ENCODE assay signal across 15 cellular contexts in the genomic region with DNA sequence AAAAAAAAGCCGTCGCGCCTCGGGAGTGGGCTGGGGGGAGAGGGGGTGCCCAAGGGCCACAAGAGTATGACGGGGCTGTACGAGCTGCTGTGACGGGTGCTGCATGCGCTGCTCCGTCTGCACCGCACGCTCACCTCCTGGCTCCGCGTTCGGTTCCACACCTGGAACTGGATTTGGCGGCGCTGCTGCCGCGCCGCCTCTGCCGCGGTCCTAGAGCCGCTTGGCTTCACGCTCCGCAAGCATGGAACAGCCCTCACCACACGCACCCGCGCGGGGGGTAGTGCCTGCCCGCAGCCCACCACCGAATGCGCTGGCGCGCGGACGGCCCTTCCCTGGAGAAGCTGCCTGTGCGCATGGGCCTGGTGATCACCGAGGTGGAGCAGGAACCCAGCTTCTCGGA. TPM values are rescaled to one million over a fixed set of nuclear protein-coding genes. Genes with fewer than 3 reads are reported as not detected.
DNase-seq lines count a peak whose midpoint lies in the region; ATAC-seq, FAIRE-seq and TF ChIP-seq lines count a peak whose summit lies in the region.
"Had no signal": no experiment of that assay in that cellular context is flagged by ENCODE, and none has a peak within 500 bp of the region (broad histone marks: within the 10 kb centered on the region; RNA-seq: fewer than 3 reads in every experiment).

No MANE protein-coding gene starts in this region.

- TF ChIP-seq CTCF in HepG2 (CRISPR knock-in tag; IDR thresholded peaks at IDR 0.05) (no peak), right lobe of liver (IDR thresholded peaks at IDR 0.05) (no peak)

- TF ChIP-seq POLR2A in HepG2 (IDR thresholded peaks at IDR 0.05; ENCODE audit: insufficient read depth in 1 of 2, low read depth in 2 of 2, low read length in 2 of 2) (no peak), right lobe of liver (IDR thresholded peaks at IDR 0.05) (no peak)

- H4K20me1 ChIP-seq in HepG2 (ENCODE audit: insufficient read depth, low read length), result no peaks in the 10 kb centered on the region

- 62% methylated on average over 27 of the region's 38 CpGs for WGBS in HepG2 (ENCODE audit: low lambda C conversion rate)
- WGBS in right lobe of liver (ENCODE audit: insufficient coverage, low coverage, low lambda C conversion rate, missing lambda C conversion rate), result 27% methylated on average over 15 of the region's 38 CpGs
- 63 to 66% methylated on average over 38 of the region's 38 CpGs for WGBS in ectodermal cell, 2 experiments
- WGBS in mesodermal cell (ENCODE audit: insufficient coverage in 2 of 2), 2 experiments, result 46 to 62% methylated on average over 22 to 25 of the region's 38 CpGs

- H3K27me3 ChIP-seq in HepG2 (ENCODE audit: control insufficient read depth in 1 of 2, insufficient read depth in 2 of 2, low read length in 2 of 2) (no peaks in the 10 kb centered on the region; a peak in 1 of 5 replicates), right lobe of liver (peaks cover 0 to 7% of the 10 kb centered on the region in 2 donors), ectodermal cell (ENCODE audit: control insufficient read depth, insufficient read depth, low read length, poor library complexity, severe bottlenecking) (peaks cover 16% of the 10 kb centered on the region)
- H3K27me3 ChIP-seq: vagina had no signal

- in situ Hi-C loops in HepG2 (cut with HindIII; ENCODE audit: extremely low pct_ligation_motif_present, low pct_unique_long_range_greater_than_20kb), result loop anchor here (10.0 kb wide), 1 partner anchor 1413 kb away; no protein-coding TSS in a partner anchor

- H3K4me1 ChIP-seq in HepG2 (ENCODE audit: insufficient read depth, low read length) (no peaks in the 10 kb centered on the region), right lobe of liver (no peaks in the 10 kb centered on the region), ectodermal cell (ENCODE audit: control insufficient read depth, insufficient read depth, low read length) (no peaks in the 10 kb centered on the region), mesodermal cell (ENCODE audit: control insufficient read depth, insufficient read depth, low read length, poor library complexity, severe bottlenecking) (no peaks in the 10 kb centered on the region)
- H3K4me1 ChIP-seq: breast epithelium, vagina had no signal

- CTCF ChIA-PET in HepG2 (lab: Yijun Ruan, JAX; ENCODE audit: low intra/inter-chr PET ratio, low total read pairs), result no interaction called here

- no peak for FAIRE-seq in HepG2 (lab: Jason Lieb, UNC)

- H3K4me2 ChIP-seq in HepG2 (ENCODE audit: low read depth, low read length), result no peak overlapping the region; the same call in 1 of the 2 replicates

- no peaks in the 10 kb centered on the region for H3K36me3 ChIP-seq in HepG2 (replicated peaks in 1 of 2; ENCODE audit: control insufficient read depth in 1 of 2, insufficient read depth in 2 of 2, low read length in 2 of 2)
- no peaks in the 10 kb centered on the region for H3K36me3 ChIP-seq in right lobe of liver
- no peaks in the 10 kb centered on the region for H3K36me3 ChIP-seq in ectodermal cell (ENCODE audit: control insufficient read depth, insufficient read depth, low read length)
- no peaks in the 10 kb centered on the region for H3K36me3 ChIP-seq in mesodermal cell (ENCODE audit: control insufficient read depth, insufficient read depth, low read length)
- H3K36me3 ChIP-seq: breast epithelium, vagina had no signal

- H3K9me3 ChIP-seq in HepG2 (ENCODE audit: low read length) (no peaks in the 10 kb centered on the region), right lobe of liver (no peaks in the 10 kb centered on the region), ectodermal cell (ENCODE audit: control insufficient read depth, low read length) (no peaks in the 10 kb centered on the region), mesodermal cell (ENCODE audit: control insufficient read depth, low read length) (no peaks in the 10 kb centered on the region)
- H3K9me3 ChIP-seq: breast epithelium, vagina had no signal

- no peak overlapping the region for H3K4me3 ChIP-seq in HepG2 (replicated peaks in 1 of 3; ENCODE audit: insufficient read depth in 1 of 3, low read depth in 2 of 3, low read length in 3 of 3)
- H3K4me3 ChIP-seq in right lobe of liver, result no peak overlapping the region
- H3K4me3 ChIP-seq in ectodermal cell (ENCODE audit: insufficient read depth, low read depth, low read length), result peak overlapping the region; percentile 18
- H3K4me3 ChIP-seq in mesodermal cell (ENCODE audit: extremely low read depth, insufficient read depth, low read length, poor library complexity, severe bottlenecking), result peak overlapping the region; percentile 2
- H3K4me3 ChIP-seq: breast epithelium, vagina had no signal

- intact Hi-C loops in HepG2 (cut with micrococcal nuclease; ENCODE audit: unreplicated experiment), result no loop called here
- intact Hi-C loops in right lobe of liver (cut with DNase I), result no loop called here

- ATAC-seq in HepG2 (peak; percentile 50), right lobe of liver (no peak)
- ATAC-seq: activated CD8-positive, alpha-beta memory T cell treated with anti-CD3 and anti-CD28 coated beads, Interleukin-2, amount 10 ng/mL, durations not matched to agents 7 days and 5 days; Right ventricle myocardium inferior had no signal

- POLR2A ChIA-PET in HepG2 (lab: Yijun Ruan, JAX), result no interaction called here

- DNase-seq in HepG2 (ENCODE audit: low spot score), result no peak
- DNase-seq in right lobe of liver, result no peak
- DNase-seq in globus pallidus (ENCODE audit: low spot score), result no peak
- DNase-seq in activated CD8-positive, alpha-beta memory T cell treated with anti-CD3 and anti-CD28 coated beads for 24 hours, result no peak
- DNase-seq in NCI-H1048 (lab: John Stamatoyannopoulos, UW), result no peak
- no peak for DNase-seq in NCI-H82 treated with DMSO at 0.1 percent for 48 hours (lab: John Stamatoyannopoulos, UW; ENCODE audit: unreplicated experiment)
- DNase-seq: activated CD8-positive, alpha-beta memory T cell treated with anti-CD3 and anti-CD28 coated beads, Interleukin-2, amount 10 ng/mL, durations not matched to agents 7 days and 5 days; GOT3; NCI-H1436; NCI-H526 had no signal

- no peaks in the 10 kb centered on the region for H3K79me2 ChIP-seq in HepG2 (ENCODE audit: insufficient read depth, low read length)

- TF ChIP-seq EP300 in HepG2 (IDR thresholded peaks at IDR 0.05; ENCODE audit: low read depth in 2 of 2, low read length in 2 of 2) (no peak), HepG2 (CRISPR knock-in tag; IDR thresholded peaks at IDR 0.05; ENCODE audit: borderline replicate concordance) (no peak)

- H3K27ac ChIP-seq in HepG2 (ENCODE audit: extremely low read length, insufficient read depth, low read length), result no peak overlapping the region
- no peak overlapping the region for H3K27ac ChIP-seq in right lobe of liver
- no peak overlapping the region for H3K27ac ChIP-seq in ectodermal cell (ENCODE audit: insufficient read depth, low read depth, low read length, poor library complexity, severe bottlenecking)
- H3K27ac ChIP-seq in mesodermal cell (ENCODE audit: low read depth, low read length, severe bottlenecking), result no peak overlapping the region
- H3K27ac ChIP-seq: breast epithelium, vagina had no signal

- BruUV-seq in HepG2 (replicated peaks; lab: Mats Ljungman, UMichigan), result no TSS peak

- no peak overlapping the region for H2AFZ ChIP-seq in HepG2 (ENCODE audit: low read length)

- TF ChIP-seq RAD21 in HepG2 (CRISPR knock-in tag; IDR thresholded peaks at IDR 0.05), result no peak

- no peak overlapping the region for H3K9ac ChIP-seq in HepG2 (ENCODE audit: insufficient read depth, low read depth, low read length)

TF ChIP-seq in HepG2, 621 proteins besides CTCF, POLR2A, EP300 and RAD21 (continues in another document):
- TF ChIP-seq ESRRA (CRISPR knock-in tag; IDR thresholded peaks at IDR 0.05; ENCODE audit: low read depth) (no peak), HNRNPL (IDR thresholded peaks at IDR 0.05; ENCODE audit: low read depth, low read length) (no peak), ZNF337 (CRISPR knock-in tag; IDR thresholded peaks at IDR 0.05; ENCODE audit: borderline replicate concordance, low read depth) (no peak)

RNA-seq across cellular contexts. Expression of a gene that starts 18.8 kb away (rescaled TPM):
- total RNA-seq in HepG2 (2016; rRNA removed; fragmentation: Illumina TruSeq; extraction: Trizol) (not detected in 2 replicates), right lobe of liver (under 1 TPM in 4 of 6 experiments, not detected in 2; 0.11 to 0.21 (median 0.17) TPM)
- total RNA-seq in HepG2 (2016; cell fraction: cytosol; rRNA removed; fragmentation: Illumina TruSeq; extraction: Trizol; ENCODE audit: low read depth), result not detected in 2 replicates
- total RNA-seq in HepG2 (2016; cell fraction: insoluble cytoplasmic fraction; rRNA removed; fragmentation: Illumina TruSeq; extraction: Trizol), result not detected in 2 replicates
- not detected in 2 replicates for total RNA-seq in HepG2 (2016; cell fraction: membrane; rRNA removed; fragmentation: Illumina TruSeq; extraction: Trizol)
- not detected in 2 replicates for total RNA-seq in HepG2 (2016; cell fraction: nucleus; rRNA removed; fragmentation: Illumina TruSeq; extraction: Trizol)
- not detected in 2 replicates for polyA plus RNA-seq in HepG2 (2011; rRNA removed)
- not detected in 2 replicates for polyA plus RNA-seq in HepG2 (2011; cell fraction: cytosol; rRNA removed)
- polyA plus RNA-seq in HepG2 (2011; cell fraction: nucleus; rRNA removed), result not detected in 2 replicates
- polyA plus RNA-seq in HepG2 (2012), result not detected in 2 replicates
- polyA plus RNA-seq in HepG2 (2016; cell fraction: cytosol; fragmentation: Illumina TruSeq; extraction: Trizol; ENCODE audit: low read depth), result not detected in 2 replicates
- not detected in 2 replicates for polyA plus RNA-seq in HepG2 (2016; cell fraction: insoluble cytoplasmic fraction; fragmentation: Illumina TruSeq; extraction: Trizol; ENCODE audit: low read depth)
- polyA plus RNA-seq in HepG2 (2016; cell fraction: membrane; fragmentation: Illumina TruSeq; extraction: Trizol; ENCODE audit: low read depth), result not detected in 2 replicates
- polyA plus RNA-seq in HepG2 (2016; cell fraction: nucleus; fragmentation: Illumina TruSeq; extraction: Trizol; ENCODE audit: insufficient read depth, low read depth), result not detected in 2 replicates
- not detected in 2 replicates for polyA minus RNA-seq in HepG2 (2011; rRNA and poly(A)+ RNA removed; ENCODE audit: low replicate concordance)
- polyA minus RNA-seq in HepG2 (2011; cell fraction: cytosol; rRNA and poly(A)+ RNA removed), result not detected in 2 replicates
- polyA minus RNA-seq in HepG2 (2011; cell fraction: nucleus; rRNA and poly(A)+ RNA removed), result not detected in 2 replicates
- not detected for polyA plus RNA-seq in ectodermal cell (2013, experiment 1 of 4)
- not detected for polyA plus RNA-seq in ectodermal cell (2013, experiment 2 of 4)
- not detected for polyA plus RNA-seq in ectodermal cell (2013, experiment 3 of 4)
- not detected for polyA plus RNA-seq in ectodermal cell (2013, experiment 4 of 4)
- not detected for polyA plus RNA-seq in mesodermal cell (2013, experiment 1 of 2)
- not detected for polyA plus RNA-seq in mesodermal cell (2013, experiment 2 of 2)
- total RNA-seq: activated CD8-positive, alpha-beta memory T cell treated with anti-CD3 and anti-CD28 coated beads, Interleukin-2, amount 10 ng/mL, durations not matched to agents 7 days and 5 days; vagina had no signal

Comparison
In these comparisons a context has a peak if more than half of its experiments do, and no peak if none do; other contexts are left out.
1. H3K4me3 ChIP-seq: peak in ectodermal cell (single experiment) and mesodermal cell (single experiment); none in HepG2 (0 of 3) and right lobe of liver (0 of 3).